ENCODE assay signal across 8 cellular contexts in genomic region chr17:63702223-63702577, GRCh38. TPM values are rescaled to one million over a fixed set of nuclear protein-coding genes. Genes with fewer than 3 reads are reported as not detected.
DNase-seq lines count a peak whose midpoint lies in the region; ATAC-seq, FAIRE-seq and TF ChIP-seq lines count a peak whose summit lies in the region.

No MANE protein-coding gene starts in this region.

- peaks cover 25% of the 10 kb centered on the region for H3K79me2 ChIP-seq in SK-N-SH (ENCODE audit: insufficient read depth)

- H3K9ac ChIP-seq in SK-N-SH (no peak overlapping the region), kidney (ENCODE audit: low read length in 2 of 2) (no peak overlapping the region)

- TF ChIP-seq POLR2A in transverse colon (IDR thresholded peaks at IDR 0.05): no peak

- no peaks in the 10 kb centered on the region for H3K9me2 ChIP-seq in SK-N-SH

- no peaks in the 10 kb centered on the region for H3K27me3 ChIP-seq in SK-N-SH (ENCODE audit: insufficient read depth)
- H3K27me3 ChIP-seq in transverse colon: peaks cover 15% of the 10 kb centered on the region

- CTCF ChIA-PET in SK-N-SH (lab: Yijun Ruan, JAX): interaction anchor here (1.0 to 2.4 kb wide), 6 partner anchors 8 to 277 kb away, joined by 3 to 14 read pairs (median 6); partner anchors contain the start of gene STRADA

- POLR2A ChIA-PET in SK-N-SH (lab: Yijun Ruan, JAX): interaction anchor here (1.7 to 2.4 kb wide), 2 partner anchors 12 to 27 kb away, joined by 6 to 7 read pairs; no protein-coding TSS in a partner anchor

- no peak for TF ChIP-seq RAD21 in SK-N-SH (IDR thresholded peaks at IDR 0.05; ENCODE audit: low read length)

- ATAC-seq in SK-N-SH treated with all-trans-retinoic acid at 6 μM for 48 hours (no peak), GM19324 (IDR thresholded peaks at IDR 0.05; ENCODE audit: low FRiP score, unreplicated experiment) (no peak), GM21367 (IDR thresholded peaks at IDR 0.05; ENCODE audit: unreplicated experiment) (no peak), HG02981 (IDR thresholded peaks at IDR 0.05; ENCODE audit: unreplicated experiment) (no peak)

- 94% methylated on average over 2 of the region's 5 CpGs for WGBS in SK-N-SH (ENCODE audit: low lambda C conversion rate)
- WGBS in transverse colon (ENCODE audit: low coverage in 1 of 2), 2 donors: 84% methylated on average over 5 of the region's 5 CpGs; no CpG with 5 or more reads in 1 of the 2 donors

- intact Hi-C loops in kidney (cut with DNase I) (no loop called here), transverse colon (cut with DNase I; ENCODE audit: low total_unique reads) (no loop called here)

- peaks cover 22% of the 10 kb centered on the region for H3F3A ChIP-seq in SK-N-SH (replicated peaks; ENCODE audit: insufficient read depth)

- no peak overlapping the region for H2AFZ ChIP-seq in SK-N-SH (ENCODE audit: low read depth)

- no peak for TF ChIP-seq EP300 in SK-N-SH (IDR thresholded peaks at IDR 0.05; ENCODE audit: borderline replicate concordance in 1 of 2, low read depth in 1 of 2, low read length in 1 of 2)
- no peak for TF ChIP-seq EP300 in transverse colon (IDR thresholded peaks at IDR 0.05; ENCODE audit: low read depth)

- in situ Hi-C loops in transverse colon (cut with MboI; ENCODE audit: low pct_ligation_motif_present in 1 of 4, low pct_unique_long_range_greater_than_20kb in 1 of 4, low sequenced_read_pairs in 3 of 4): no loop called here

- H3K4me2 ChIP-seq in SK-N-SH: peak overlapping the region; percentile 13; the same call in 1 of the 2 replicates

- H3K36me3 ChIP-seq in SK-N-SH (replicated peaks in 1 of 2; ENCODE audit: control insufficient read depth in 1 of 2, insufficient read depth in 2 of 2, low read length in 1 of 2) (peaks cover 9 to 36% of the 10 kb centered on the region in 2 experiments), kidney (ENCODE audit: control insufficient read depth in 1 of 2, insufficient read depth in 2 of 2, low read length in 2 of 2) (peaks cover 10 to 18% of the 10 kb centered on the region in 2 donors), transverse colon (no peaks in the 10 kb centered on the region)

- H3K9me3 ChIP-seq in SK-N-SH (no peaks in the 10 kb centered on the region), kidney (ENCODE audit: control insufficient read depth in 1 of 2, low read length in 2 of 2) (no peaks in the 10 kb centered on the region), transverse colon (no peaks in the 10 kb centered on the region)

- H4K20me1 ChIP-seq in SK-N-SH (ENCODE audit: insufficient read depth): peaks cover 9% of the 10 kb centered on the region

- H3K4me1 ChIP-seq in SK-N-SH (ENCODE audit: control insufficient read depth in 1 of 2, insufficient read depth in 2 of 2, low read depth in 1 of 2, low read length in 1 of 2) (peaks cover 9 to 57% of the 10 kb centered on the region in 2 experiments; a peak in 3 of 4 replicates), kidney (ENCODE audit: control insufficient read depth in 1 of 2, insufficient read depth in 1 of 2, low read depth in 1 of 2, low read length in 2 of 2) (peaks cover 0 to 8% of the 10 kb centered on the region in 2 donors), transverse colon (peaks cover 7 to 35% (median 29%) of the 10 kb centered on the region in 4 donors)

- DNase-seq in SK-N-SH: no peak
- DNase-seq in activated CD4-positive, alpha-beta T cell treated with anti-CD3 and anti-CD28 coated beads, Interleukin-2, amount 50 U/mL, for 48 hours: peak; percentile 67 to 76
- DNase-seq in kidney: peak; percentile 76
- peak; percentile 56 for DNase-seq in transverse colon

- H3K27ac ChIP-seq in SK-N-SH (ENCODE audit: low read depth in 2 of 2, low read length in 1 of 2) (peak overlapping the region in 1 of 2 experiments; percentile 23; a peak in 1 of 4 replicates), kidney (ENCODE audit: low read depth in 2 of 2, low read length in 2 of 2) (no peak overlapping the region), transverse colon (peak overlapping the region; percentile 54 to 87 (median 84))

- H3K4me3 ChIP-seq in SK-N-SH (ENCODE audit: low read depth in 2 of 2, low read length in 1 of 2) (no peak overlapping the region), kidney (ENCODE audit: low read length in 2 of 2) (no peak overlapping the region), transverse colon (peak overlapping the region in 2 of 4 donors; percentile 11 to 22)

- TF ChIP-seq CTCF in SK-N-SH (IDR thresholded peaks at IDR 0.05) (no peak), kidney (IDR thresholded peaks at IDR 0.05; ENCODE audit: borderline replicate concordance, extremely low read depth, insufficient read depth) (no peak), transverse colon (IDR thresholded peaks at IDR 0.05) (no peak)

- no peak for FAIRE-seq in kidney (lab: Jason Lieb, UNC)

TF ChIP-seq in SK-N-SH, 30 proteins besides CTCF, POLR2A, EP300 and RAD21:
- TF ChIP-seq SIN3A (IDR thresholded peaks at IDR 0.05; ENCODE audit: borderline replicate concordance, low read depth, low read length) (no peak), JUND (IDR thresholded peaks at IDR 0.05) (no peak), NFIC (IDR thresholded peaks at IDR 0.05; ENCODE audit: borderline replicate concordance) (no peak), CHD2 (IDR thresholded peaks at IDR 0.05; ENCODE audit: low read length, partially characterized antibody) (no peak), TAF1 (IDR thresholded peaks at IDR 0.05; ENCODE audit: borderline replicate concordance, low read depth, low read length) (no peak)

TF ChIP-seq in SK-N-SH treated with all-trans-retinoic acid at 6 μM for 48 hours, 23 proteins besides CTCF, POLR2A, EP300 and RAD21:
- TF ChIP-seq ZFP3 (CRISPR knock-in tag; IDR thresholded peaks at IDR 0.05) (no peak), ZFP30 (CRISPR knock-in tag; IDR thresholded peaks at IDR 0.05) (no peak), TOX (CRISPR knock-in tag; IDR thresholded peaks at IDR 0.05; ENCODE audit: borderline replicate concordance) (no peak)

RNA-seq across cellular contexts. Expression of gene LIMD2, which starts 2.3 kb away (rescaled TPM):
- polyA plus RNA-seq in SK-N-SH (2012; rRNA removed) (75.1 and 78.0 TPM in 2 replicates), kidney (ENCODE audit: insufficient read depth, low read depth, low replicate concordance) (11.5 TPM)
- polyA plus RNA-seq in SK-N-SH (2012; cell fraction: cytosol; rRNA removed): 27.3 and 43.1 TPM in 2 replicates
- polyA plus RNA-seq in SK-N-SH (2012; cell fraction: nucleus; rRNA removed): 273 and 322 TPM in 2 replicates
- total RNA-seq in kidney (32.3 TPM), transverse colon (10 to 100 TPM in 2 of 4 donors, 1 to 10 TPM in 2; 5.3 to 30.7 (median 12.2) TPM)

RNA-seq across cellular contexts. Expression of gene STRADA, which starts 39.4 kb away (rescaled TPM):
- polyA plus RNA-seq in SK-N-SH (2012; rRNA removed) (37.3 and 45.0 TPM in 2 replicates), kidney (ENCODE audit: insufficient read depth, low read depth, low replicate concordance) (25.7 TPM)
- 24.8 and 31.1 TPM in 2 replicates for polyA plus RNA-seq in SK-N-SH (2012; cell fraction: cytosol; rRNA removed)
- 159 and 201 TPM in 2 replicates for polyA plus RNA-seq in SK-N-SH (2012; cell fraction: nucleus; rRNA removed)
- total RNA-seq in kidney (38.9 TPM), transverse colon (10 to 100 TPM; 23.1 to 37.8 (median 33.8) TPM)

Comparison
In these comparisons a context has a peak if more than half of its experiments do, and no peak if none do; other contexts are left out.
1. H3K27ac ChIP-seq: peak in transverse colon (4 of 4); none in kidney (0 of 2).